In genomic region chr14:89619616-89620273, GRCh38 we compare ENCODE assay signal across 9 cellular contexts.
DNase-seq lines count a peak whose midpoint lies in the region; FAIRE-seq and TF ChIP-seq lines count a peak whose summit lies in the region.
"Had no signal": no experiment of that assay in that cellular context is flagged by ENCODE, and none has a peak within 500 bp of the region (broad histone marks: within the 10 kb centered on the region; RNA-seq: fewer than 3 reads in every experiment).

No MANE protein-coding gene starts in this region.

- H2BK12ac ChIP-seq in H1 (ENCODE audit: low read depth, low read length), result no peak overlapping the region

- H3K27ac Mint-ChIP-seq in CD8-positive, alpha-beta memory T cell, result peak overlapping the region; percentile 91 to 99 (median 96)

- no peak for FAIRE-seq in H1 (lab: Jason Lieb, UNC)
- FAIRE-seq: islet of Langerhans had no signal

- H4K20me1 ChIP-seq in H1 (replicated peaks in 1 of 2; ENCODE audit: control insufficient read depth in 1 of 2, insufficient read depth in 2 of 2, low read length in 2 of 2) (no peaks in the 10 kb centered on the region), osteoblast (ENCODE audit: insufficient read depth, low read length) (no peaks in the 10 kb centered on the region)

- TF ChIP-seq RAD21 in H1 (IDR thresholded peaks at IDR 0.05 in 1 of 2, conservative IDR thresholded peaks at IDR 0.05 in 1 of 2; ENCODE audit: low read depth in 2 of 2, low read length in 2 of 2), result no peak

- TF ChIP-seq POLR2A in H1 (IDR thresholded peaks at IDR 0.05; ENCODE audit: control extremely low read depth in 1 of 2, low read depth in 2 of 2, low read length in 2 of 2), result no peak

- peak overlapping the region; percentile 81 for H3K4me3 ChIP-seq in CD8-positive, alpha-beta memory T cell (ENCODE audit: low read length)
- peak overlapping the region; percentile 75 to 94 (median 81) for H3K4me3 ChIP-seq in H1 (ENCODE audit: extremely low read depth in 1 of 4, insufficient read depth in 2 of 4, low read depth in 3 of 4, low read length in 4 of 4)
- H3K4me3 ChIP-seq in osteoblast (ENCODE audit: insufficient read depth, low read length), result peak overlapping the region; percentile 79

- peak overlapping the region; percentile 96 for H4K5ac ChIP-seq in H1 (ENCODE audit: insufficient read length, low read depth, low read length)

- H3K4me1 ChIP-seq in CD8-positive, alpha-beta memory T cell (ENCODE audit: insufficient read depth, low read length), result peaks cover 49% of the 10 kb centered on the region
- H3K4me1 ChIP-seq in H1 (replicated peaks in 1 of 4; ENCODE audit: control insufficient read depth in 3 of 4, insufficient read depth in 4 of 4, low read length in 3 of 4), result peaks cover 0 to 18% (median 14%) of the 10 kb centered on the region in 4 experiments; a peak in 5 of 7 replicates
- peaks cover 19% of the 10 kb centered on the region for H3K4me1 ChIP-seq in osteoblast (ENCODE audit: insufficient read depth, low read length)

- no peaks in the 10 kb centered on the region for H3K79me1 ChIP-seq in H1 (ENCODE audit: low read depth, low read length)

- H2AFZ ChIP-seq in H1 (ENCODE audit: low read length) (no peak overlapping the region), osteoblast (ENCODE audit: low read length) (peak overlapping the region; percentile 95)

- H3K36me3 ChIP-seq in CD8-positive, alpha-beta memory T cell (ENCODE audit: insufficient read depth, low read length), result no peaks in the 10 kb centered on the region
- H3K36me3 ChIP-seq in H1 (ENCODE audit: control insufficient read depth in 2 of 4, insufficient read depth in 4 of 4, low read length in 3 of 4), result no peaks in the 10 kb centered on the region
- no peaks in the 10 kb centered on the region for H3K36me3 ChIP-seq in osteoblast (ENCODE audit: insufficient read depth, low read length)

- H2BK20ac ChIP-seq in H1 (ENCODE audit: low read length), result no peak overlapping the region; the same call in 1 of the 2 replicates

- no peaks in the 10 kb centered on the region for H3K27me3 Mint-ChIP-seq in CD8-positive, alpha-beta memory T cell

- DNase-seq in CD8-positive, alpha-beta memory T cell, result no peak
- peak; percentile 26 for DNase-seq in NCI-H2171 (lab: John Stamatoyannopoulos, UW)
- no peak for DNase-seq in H1 (ENCODE audit: low read depth in 1 of 2, low spot score in 2 of 2)
- DNase-seq in osteoblast (ENCODE audit: insufficient read length, low spot score, missing footprints), result no peak
- DNase-seq in RKO (ENCODE audit: low spot score), result no peak
- DNase-seq in GDM1 (lab: John Stamatoyannopoulos, UW), result no peak
- no peak for DNase-seq in SKM-1 treated with dmso at 0.1 percent for 144 hours (lab: John Stamatoyannopoulos, UW; ENCODE audit: unreplicated experiment)
- DNase-seq in NCI-H345 treated with DMSO at 0.1 percent for 48 hours (lab: John Stamatoyannopoulos, UW; ENCODE audit: unreplicated experiment), result no peak

- peak overlapping the region; percentile 90 to 94 (median 92) for H3K4me3 Mint-ChIP-seq in CD8-positive, alpha-beta memory T cell

- H3K79me2 ChIP-seq in H1 (ENCODE audit: control insufficient read depth in 1 of 2, insufficient read depth in 2 of 2, low read length in 2 of 2) (peaks cover 1 to 38% of the 10 kb centered on the region in 2 experiments; a peak in 3 of 4 replicates), osteoblast (ENCODE audit: insufficient read depth, low read length) (peaks cover 6% of the 10 kb centered on the region)

- TF ChIP-seq CTCF in H1 (IDR thresholded peaks at IDR 0.05; ENCODE audit: control extremely low read depth in 1 of 3, insufficient read depth in 1 of 3, low read depth in 1 of 3, low read length in 3 of 3), result no peak
- TF ChIP-seq CTCF in osteoblast (IDR thresholded peaks at IDR 0.05; ENCODE audit: extremely low read depth, low read depth, low read length), result no peak

- no peak overlapping the region for H3K4ac ChIP-seq in H1 (replicated peaks; ENCODE audit: insufficient read length, low read depth, low read length)

- no peak overlapping the region for H2AK5ac ChIP-seq in H1 (ENCODE audit: low read depth, low read length)

- peaks cover 59 to 64% (median 64%) of the 10 kb centered on the region in 3 donors for H3K4me1 Mint-ChIP-seq in CD8-positive, alpha-beta memory T cell

- no peak overlapping the region for H3K23ac ChIP-seq in H1 (ENCODE audit: insufficient read length)

- H3K4me2 ChIP-seq in H1 (ENCODE audit: insufficient read depth in 1 of 2, low read depth in 2 of 2, low read length in 2 of 2) (peak overlapping the region; percentile 79 to 97), osteoblast (ENCODE audit: insufficient read depth, low read length) (peak overlapping the region; percentile 90)

- peak overlapping the region; percentile 36 for H4K91ac ChIP-seq in H1 (replicated peaks; ENCODE audit: insufficient read length, low read length)

- H3K27me3 ChIP-seq in CD8-positive, alpha-beta memory T cell (ENCODE audit: insufficient read depth, low read length, poor library complexity, severe bottlenecking), result no peaks in the 10 kb centered on the region
- no peaks in the 10 kb centered on the region; a peak in 1 of 7 replicates for H3K27me3 ChIP-seq in H1 (replicated peaks in 1 of 4; ENCODE audit: control insufficient read depth in 3 of 4, extremely low read depth in 1 of 4, insufficient read depth in 3 of 4, low read length in 3 of 4)
- no peaks in the 10 kb centered on the region for H3K27me3 ChIP-seq in osteoblast (ENCODE audit: insufficient read depth, low read length)

- peak overlapping the region; percentile 88 for H3K27ac ChIP-seq in CD8-positive, alpha-beta memory T cell (ENCODE audit: low read depth, low read length)
- H3K27ac ChIP-seq in H1 (ENCODE audit: low read depth, low read length) (0 out of 2 replicates have a peak overlapping the region, but pooled peaks have one; percentile 28), osteoblast (ENCODE audit: low read depth, low read length) (peak overlapping the region; percentile 40)

- no peaks in the 10 kb centered on the region for H3K9me3 Mint-ChIP-seq in CD8-positive, alpha-beta memory T cell

- no peak for TF ChIP-seq EP300 in H1 (IDR thresholded peaks at IDR 0.05; ENCODE audit: borderline replicate concordance in 1 of 2, low read depth in 2 of 2, low read length in 2 of 2)

- no peak overlapping the region for H3K14ac ChIP-seq in H1 (ENCODE audit: insufficient read length)

- H2BK15ac ChIP-seq in H1 (ENCODE audit: low read length), result no peak overlapping the region

- peaks cover 5% of the 10 kb centered on the region for H3K23me2 ChIP-seq in H1 (ENCODE audit: low read depth, low read length)

- POLR2A ChIA-PET in CD8-positive, alpha-beta memory T cell (lab: Charles Lee), result interaction anchor here (0.6 to 3.2 kb wide), 5 partner anchors 10 to 204 kb away, joined by 3 to 17 read pairs (median 5); no protein-coding TSS in a partner anchor
- POLR2A ChIA-PET in H1 (lab: Charles Lee; ENCODE audit: partially characterized antibody), result interaction anchor here (0.7 to 1.8 kb wide), 4 partner anchors 10 to 155 kb away, joined by 3 to 5 read pairs (median 4); no protein-coding TSS in a partner anchor

- H2BK120ac ChIP-seq in H1 (replicated peaks; ENCODE audit: low read depth, low read length), result peak overlapping the region; percentile 56

- H4K8ac ChIP-seq in H1 (ENCODE audit: extremely low read depth, insufficient read depth, low read length), result no peak overlapping the region

- 7% methylated on average over 6 of the region's 6 CpGs; no CpG with 5 or more reads in 1 of the 2 experiments for WGBS in H1 (ENCODE audit: extremely low coverage in 1 of 2, insufficient coverage in 1 of 2, insufficient read length in 1 of 2, insufficient replicate concordance in 2 of 2, low coverage in 1 of 2, low lambda C conversion rate in 2 of 2, missing lambda C conversion rate in 1 of 2), 2 experiments

- CTCF ChIA-PET in CD8-positive, alpha-beta memory T cell (lab: Charles Lee), result interaction anchor here (1.4 to 2.3 kb wide), 2 partner anchors 101 to 190 kb away, joined by 5 to 10 read pairs; no protein-coding TSS in a partner anchor
- CTCF ChIA-PET in H1 (lab: Charles Lee; ENCODE audit: partially characterized antibody), result interaction anchor here (0.8 to 1.3 kb wide), 3 partner anchors 33 to 154 kb away, joined by 3 to 4 read pairs (median 3); no protein-coding TSS in a partner anchor

- peak overlapping the region; percentile 98; the same call in 1 of the 2 replicates for H2BK5ac ChIP-seq in H1 (ENCODE audit: low read depth, low read length)

- peak overlapping the region; percentile 6 for H3K56ac ChIP-seq in H1 (replicated peaks; ENCODE audit: insufficient read length, low read depth, low read length)

- no peaks in the 10 kb centered on the region for H3K9me3 ChIP-seq in CD8-positive, alpha-beta memory T cell (ENCODE audit: low read length)
- no peaks in the 10 kb centered on the region for H3K9me3 ChIP-seq in H1 (ENCODE audit: insufficient read depth in 2 of 2, low read depth in 1 of 2, low read length in 1 of 2)
- no peaks in the 10 kb centered on the region for H3K9me3 ChIP-seq in osteoblast (ENCODE audit: low read depth, low read length)

- peaks cover 0 to 18% (median 0%) of the 10 kb centered on the region in 3 donors for H3K36me3 Mint-ChIP-seq in CD8-positive, alpha-beta memory T cell

- peak overlapping the region; percentile 72; the same call in 1 of the 2 replicates for H3K18ac ChIP-seq in H1 (ENCODE audit: extremely low read depth, low read length)

- peak overlapping the region in 1 of 4 experiments; percentile 40; a peak in 2 of 7 replicates for H3K9ac ChIP-seq in H1 (replicated peaks in 1 of 4; ENCODE audit: extremely low read depth in 1 of 4, low read depth in 3 of 4, low read length in 3 of 4)

TF ChIP-seq in H1, 55 proteins besides CTCF, POLR2A, EP300 and RAD21:
- TF ChIP-seq EZH2 (IDR thresholded peaks at IDR 0.05; ENCODE audit: low read depth, low read length, severe bottlenecking) (peak; percentile 1), KDM4A (IDR thresholded peaks at IDR 0.05; ENCODE audit: low read depth, low read length, severe bottlenecking) (no peak), SP4 (IDR thresholded peaks at IDR 0.05; ENCODE audit: low read length) (no peak), ZNF274 (IDR thresholded peaks at IDR 0.05; ENCODE audit: borderline replicate concordance, extremely low read depth, low read length) (no peak), BACH1 (IDR thresholded peaks at IDR 0.05; ENCODE audit: low read length) (no peak), SUZ12 (IDR thresholded peaks at IDR 0.05; ENCODE audit: low read length) (no peak)

Comparison
In these comparisons a context has a peak if more than half of its experiments do, and no peak if none do; other contexts are left out.
1. H3K27ac ChIP-seq: peak in every context shown above with its lines; median percentile 88 in CD8-positive, alpha-beta memory T cell; 40 in osteoblast; 28 in H1.